In genomic region chr2:151632993-151633592, GRCh38 we compare ENCODE assay signal across 1 cellular context.
TF ChIP-seq lines count a peak whose summit lies in the region.

No MANE protein-coding gene starts in this region.

TF ChIP-seq in GM23338, 12 proteins besides CTCF, POLR2A, EP300 and RAD21 (continued from another document):
- TF ChIP-seq REST (IDR thresholded peaks at IDR 0.05; ENCODE audit: unreplicated experiment) (no peak), EZH2phosphoT487 (IDR thresholded peaks at IDR 0.05; ENCODE audit: unreplicated experiment) (no peak), ZNF114 (CRISPR knock-in tag; IDR thresholded peaks at IDR 0.05) (no peak)
